Comparison of ENCODE assay signal across 8 cellular contexts in the genomic region with DNA sequence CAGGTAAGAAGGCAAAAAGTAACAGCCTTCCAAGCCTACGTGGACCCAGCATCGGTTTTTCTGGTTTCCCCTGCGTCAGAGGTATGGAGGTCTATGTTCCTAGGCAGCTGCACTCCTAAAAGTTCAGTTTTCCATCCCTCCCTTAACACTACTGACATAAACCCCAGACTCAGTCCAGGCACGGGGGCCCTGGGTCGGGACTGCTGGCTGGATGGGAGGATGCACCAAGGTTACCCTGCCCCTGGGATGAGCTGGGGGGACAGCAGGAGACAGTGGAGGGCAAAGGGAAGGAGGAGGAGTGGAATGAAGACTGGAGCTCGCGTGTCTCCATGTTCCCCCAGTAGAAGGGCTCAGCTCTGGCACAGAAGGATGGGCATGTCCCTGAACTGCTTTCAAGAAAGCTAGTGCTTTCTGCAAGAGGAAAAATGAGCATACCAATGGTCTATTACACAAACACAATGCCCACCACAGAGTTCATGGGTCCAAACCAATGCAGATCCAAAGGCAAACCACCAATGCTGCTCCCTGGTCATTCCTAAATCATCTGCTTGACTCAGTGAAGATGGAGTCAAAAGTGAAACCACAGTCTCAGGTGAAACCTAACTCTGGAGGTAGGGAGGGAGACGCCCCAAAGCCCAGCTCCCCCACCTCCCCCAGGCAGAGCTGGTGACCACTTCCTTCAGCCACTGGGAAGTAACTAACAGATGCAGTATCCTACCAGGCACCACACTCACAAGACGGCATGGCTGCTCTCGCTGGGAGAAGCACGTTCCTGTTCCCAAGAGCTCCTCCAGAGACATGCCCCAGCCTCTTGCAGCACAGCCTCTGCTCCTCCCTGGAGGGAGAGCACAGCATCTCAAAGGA. TPM values are rescaled to one million over a fixed set of nuclear protein-coding genes. Genes with fewer than 3 reads are reported as not detected.
DNase-seq lines count a peak whose midpoint lies in the region; ATAC-seq and TF ChIP-seq lines count a peak whose summit lies in the region.
"Had no signal": no experiment of that assay in that cellular context is flagged by ENCODE, and none has a peak within 500 bp of the region (broad histone marks: within the 10 kb centered on the region; RNA-seq: fewer than 3 reads in every experiment).

No MANE protein-coding gene starts in this region.

- H3K4me1 ChIP-seq in fibroblast of lung (ENCODE audit: control insufficient read depth, extremely low read depth, insufficient read depth, low read length) (peaks cover 32% of the 10 kb centered on the region), smooth muscle cell (ENCODE audit: low read depth) (peaks cover 11% of the 10 kb centered on the region)

- H3K27me3 ChIP-seq in fibroblast of lung (ENCODE audit: control insufficient read depth, insufficient read depth, low read length) (no peaks in the 10 kb centered on the region), smooth muscle cell (ENCODE audit: low read depth) (no peaks in the 10 kb centered on the region)

- 95% methylated on average over 11 of the region's 11 CpGs for WGBS in smooth muscle cell (ENCODE audit: low lambda C conversion rate)

- peak overlapping the region; percentile 95 for H3K27ac ChIP-seq in fibroblast of lung (ENCODE audit: insufficient read depth, low read length)
- peak overlapping the region; percentile 85 for H3K27ac ChIP-seq in smooth muscle cell (ENCODE audit: low read depth)

- H3F3A ChIP-seq in smooth muscle cell (ENCODE audit: low read depth) = no peaks in the 10 kb centered on the region

- H3K79me2 ChIP-seq in fibroblast of lung (ENCODE audit: control insufficient read depth, insufficient read depth, low read length) (no peaks in the 10 kb centered on the region), smooth muscle cell (ENCODE audit: low read depth) (no peaks in the 10 kb centered on the region)

- ATAC-seq in GM19452 (IDR thresholded peaks at IDR 0.05; ENCODE audit: unreplicated experiment) = no peak
- no peak for ATAC-seq in HG03432 (IDR thresholded peaks at IDR 0.05; ENCODE audit: unreplicated experiment)

- H2AFZ ChIP-seq in fibroblast of lung (ENCODE audit: low read length) (no peak overlapping the region), smooth muscle cell (ENCODE audit: low read depth) (no peak overlapping the region)

- no peaks in the 10 kb centered on the region for H4K20me1 ChIP-seq in fibroblast of lung (ENCODE audit: control insufficient read depth, extremely low read depth, insufficient read depth, low read length)
- H4K20me1 ChIP-seq in smooth muscle cell (ENCODE audit: low read depth) = no peaks in the 10 kb centered on the region

- H3K4me2 ChIP-seq in fibroblast of lung (ENCODE audit: extremely low read depth, insufficient read depth, low read length) = peak overlapping the region; percentile 71
- H3K4me2 ChIP-seq in smooth muscle cell = peak overlapping the region; percentile 72

- DNase-seq in HCEC 1CT = peak; percentile 37
- DNase-seq in fibroblast of lung (ENCODE audit: low read depth in 2 of 2) = peak; percentile 25 to 58
- no peak for DNase-seq in smooth muscle cell (lab: John Stamatoyannopoulos, UW; ENCODE audit: unreplicated experiment)
- DNase-seq in HuH-7.5 (ENCODE audit: low spot score) = no peak
- DNase-seq: cerebellar nuclear complex had no signal

- H3K9me3 ChIP-seq in fibroblast of lung (ENCODE audit: control insufficient read depth, insufficient read depth, low read depth, low read length) (no peaks in the 10 kb centered on the region), smooth muscle cell (replicated peaks; ENCODE audit: low read depth) (no peaks in the 10 kb centered on the region)

- H3K36me3 ChIP-seq in fibroblast of lung (ENCODE audit: control insufficient read depth, insufficient read depth, low read length) = peaks cover 21% of the 10 kb centered on the region
- no peaks in the 10 kb centered on the region for H3K36me3 ChIP-seq in smooth muscle cell (ENCODE audit: low read depth)

- no peak overlapping the region for H3K9ac ChIP-seq in fibroblast of lung (ENCODE audit: insufficient read depth, low read length)
- peak overlapping the region; percentile 67 for H3K9ac ChIP-seq in smooth muscle cell (ENCODE audit: low read depth)

- H3K4me3 ChIP-seq in WI38 (ENCODE audit: low read depth, low read length) (0 out of 2 replicates have a peak overlapping the region, but pooled peaks have one; percentile 2), fibroblast of lung (replicated peaks in 1 of 4; ENCODE audit: control extremely low read depth in 1 of 4, insufficient read depth in 1 of 4, low read depth in 3 of 4, low read length in 4 of 4) (no peak overlapping the region), smooth muscle cell (no peak overlapping the region)

- no peak for TF ChIP-seq CTCF in WI38 (IDR thresholded peaks at IDR 0.05; ENCODE audit: low read depth, low read length)
- no peak for TF ChIP-seq CTCF in fibroblast of lung (conservative IDR thresholded peaks at IDR 0.05 in 1 of 2, IDR thresholded peaks at IDR 0.05 in 1 of 2; ENCODE audit: low read depth in 1 of 2, low read length in 2 of 2)
- TF ChIP-seq CTCF in smooth muscle cell (IDR thresholded peaks at IDR 0.05; ENCODE audit: borderline replicate concordance, insufficient read depth, poor library complexity, severe bottlenecking) = no peak

RNA-seq across cellular contexts. Expression of gene CD46, which starts 54.9 kb away (rescaled TPM):
- 159 and 294 TPM in 2 replicates for total RNA-seq in fibroblast of lung
- polyA plus RNA-seq in fibroblast of lung = 113 and 198 TPM in 2 replicates
- 62.2 and 95.5 TPM in 2 replicates for polyA plus RNA-seq in fibroblast of lung (2012)
- 14.5 and 14.8 TPM in 2 replicates for polyA minus RNA-seq in fibroblast of lung (ENCODE audit: low replicate concordance)
- 234 and 243 TPM in 2 replicates for total RNA-seq in smooth muscle cell
- polyA plus RNA-seq in smooth muscle cell = 117 and 126 TPM in 2 replicates

Comparison
In these comparisons a context has a peak if more than half of its experiments do, and no peak if none do; other contexts are left out.
1. DNase-seq: peak in HCEC 1CT (single experiment) and fibroblast of lung (2 of 2); none in smooth muscle cell (single experiment) and HuH-7.5 (single experiment).